Comparison of ENCODE assay signal across 1 cellular context in genomic region chr2:51990684-51991083, GRCh38.
TF ChIP-seq lines count a peak whose summit lies in the region.

No MANE protein-coding gene starts in this region.

TF ChIP-seq in GM23338, 12 proteins besides CTCF, POLR2A, EP300 and RAD21 (continued from another document):
- TF ChIP-seq ZNF462 (CRISPR knock-in tag; IDR thresholded peaks at IDR 0.05): no peak
- no peak for TF ChIP-seq CREB1 (CRISPR knock-in tag; IDR thresholded peaks at IDR 0.05; ENCODE audit: low read depth)
- no peak for TF ChIP-seq POLR2AphosphoS5 (IDR thresholded peaks at IDR 0.05; ENCODE audit: low read depth)
- no peak for TF ChIP-seq EZH2 (IDR thresholded peaks at IDR 0.05; ENCODE audit: low read depth, unreplicated experiment)
